In genomic region chr1:9688599-9688998, GRCh38 we compare ENCODE assay signal across 8 cellular contexts. TPM values are rescaled to one million over a fixed set of nuclear protein-coding genes. Genes with fewer than 3 reads are reported as not detected.
A peak's percentile ranks its signal among the peaks of the same experiment; 100 is the strongest.
DNase-seq lines count a peak whose midpoint lies in the region; ATAC-seq and FAIRE-seq lines count a peak whose summit lies in the region.

No MANE protein-coding gene starts in this region.

- H3K27ac Mint-ChIP-seq in CD8-positive, alpha-beta memory T cell: peak overlapping the region; percentile 42 to 95 (median 84)
- peak overlapping the region; percentile 79 to 94 for H3K27ac Mint-ChIP-seq in effector memory CD8-positive, alpha-beta T cell

- peaks cover 9% of the 10 kb centered on the region for H3K36me3 ChIP-seq in CD8-positive, alpha-beta memory T cell (ENCODE audit: insufficient read depth, low read length)
- no peaks in the 10 kb centered on the region for H3K36me3 ChIP-seq in MG63
- H3K36me3 ChIP-seq in neuron (ENCODE audit: insufficient read depth, low read length): no peaks in the 10 kb centered on the region

- no peaks in the 10 kb centered on the region for H3K27me3 Mint-ChIP-seq in CD8-positive, alpha-beta memory T cell
- no peaks in the 10 kb centered on the region for H3K27me3 Mint-ChIP-seq in effector memory CD8-positive, alpha-beta T cell

- no peak for FAIRE-seq in urothelium cell line (lab: Jason Lieb, UNC)

- H3K4me1 ChIP-seq in CD8-positive, alpha-beta memory T cell (ENCODE audit: insufficient read depth, low read length): peaks cover 63% of the 10 kb centered on the region
- H3K4me1 ChIP-seq in neuron (ENCODE audit: insufficient read depth, low read length): peaks cover 18% of the 10 kb centered on the region

- no peaks in the 10 kb centered on the region for H3K9me3 Mint-ChIP-seq in CD8-positive, alpha-beta memory T cell
- no peaks in the 10 kb centered on the region for H3K9me3 Mint-ChIP-seq in effector memory CD8-positive, alpha-beta T cell

- H3K27me3 ChIP-seq in CD8-positive, alpha-beta memory T cell (ENCODE audit: insufficient read depth, low read length, poor library complexity, severe bottlenecking): no peaks in the 10 kb centered on the region
- H3K27me3 ChIP-seq in MG63 (no peaks in the 10 kb centered on the region), neuron (ENCODE audit: insufficient read depth, low read length) (peaks cover 30% of the 10 kb centered on the region)

- no peaks in the 10 kb centered on the region for H3K9me3 ChIP-seq in CD8-positive, alpha-beta memory T cell (ENCODE audit: low read length)
- H3K9me3 ChIP-seq in MG63: no peaks in the 10 kb centered on the region
- no peaks in the 10 kb centered on the region for H3K9me3 ChIP-seq in neuron (ENCODE audit: low read length)

- peak in 1 of 5 donors; percentile 28 for DNase-seq in CD8-positive, alpha-beta memory T cell
- no peak for DNase-seq in MG63
- no peak for DNase-seq in effector memory CD8-positive, alpha-beta T cell
- no peak for DNase-seq in urothelium cell line (ENCODE audit: low spot score)
- no peak for DNase-seq in posterior vena cava (ENCODE audit: low spot score)

- H3K4me3 ChIP-seq in CD8-positive, alpha-beta memory T cell (ENCODE audit: low read length): peak overlapping the region; percentile 81
- H3K4me3 ChIP-seq in MG63 (peak overlapping the region; percentile 49), neuron (ENCODE audit: low read length) (peak overlapping the region; percentile 63)

- H2AFZ ChIP-seq in neuron (ENCODE audit: low read depth, low read length): peak overlapping the region; percentile 94

- CTCF ChIA-PET in CD8-positive, alpha-beta memory T cell (lab: Charles Lee): interaction anchor here (1.2 to 11.2 kb wide), 11 partner anchors 12 to 95 kb away, joined by 3 to 86 read pairs (median 5); partner anchors contain the start of gene PIK3CD

- POLR2A ChIA-PET in CD8-positive, alpha-beta memory T cell (lab: Charles Lee): interaction anchor here (0.6 to 2.4 kb wide), 5 partner anchors 13 to 62 kb away, joined by 3 to 24 read pairs (median 5); no protein-coding TSS in a partner anchor

- H3K4me1 Mint-ChIP-seq in CD8-positive, alpha-beta memory T cell: peaks cover 61 to 80% (median 76%) of the 10 kb centered on the region in 3 donors
- peaks cover 57 to 60% of the 10 kb centered on the region in 2 donors for H3K4me1 Mint-ChIP-seq in effector memory CD8-positive, alpha-beta T cell (ENCODE audit: low read depth in 2 of 2)

- H3K36me3 Mint-ChIP-seq in CD8-positive, alpha-beta memory T cell: peaks cover 2 to 36% (median 11%) of the 10 kb centered on the region in 3 donors
- H3K36me3 Mint-ChIP-seq in effector memory CD8-positive, alpha-beta T cell (ENCODE audit: insufficient read depth): peaks cover 46% of the 10 kb centered on the region

- no peak for ATAC-seq in effector memory CD8-positive, alpha-beta T cell (replicated peaks)
- ATAC-seq in GM21447 (IDR thresholded peaks at IDR 0.05; ENCODE audit: unreplicated experiment) (no peak), HG03442 (IDR thresholded peaks at IDR 0.05; ENCODE audit: unreplicated experiment) (no peak)

- intact Hi-C loops in posterior vena cava (cut with DNase I): no loop called here

- peak overlapping the region; percentile 51 for H3K27ac ChIP-seq in CD8-positive, alpha-beta memory T cell (ENCODE audit: low read depth, low read length)

- peak overlapping the region; percentile 77 to 92 (median 82) for H3K4me3 Mint-ChIP-seq in CD8-positive, alpha-beta memory T cell
- H3K4me3 Mint-ChIP-seq in effector memory CD8-positive, alpha-beta T cell: peak overlapping the region; percentile 76 to 79

RNA-seq across cellular contexts. Expression of gene PIK3CD, which starts 37.1 kb away (rescaled TPM):
- total RNA-seq in CD8-positive, alpha-beta memory T cell: 100 to 1,000 TPM; 157 to 165 TPM
- 109 TPM for polyA plus RNA-seq in CD8-positive, alpha-beta memory T cell
- total RNA-seq in MG63 (2014; rRNA removed; shearing (Covaris generic); ENCODE audit: low replicate concordance): 0.47 and 2.9 TPM in 2 replicates
- 1 to 10 TPM; 7.9 to 9.2 TPM for total RNA-seq in posterior vena cava

Comparison
In these comparisons a context has a peak if more than half of its experiments do, and no peak if none do; other contexts are left out.
1. RNA of gene PIK3CD, which starts 37.1 kb away (total RNA-seq): 157 to 165 TPM in CD8-positive, alpha-beta memory T cell; 7.9 to 9.2 TPM in posterior vena cava and 0.47 to 2.9 TPM in MG63; every median in the first group is over 10 times any median in the second.
2. Peak in every context shown above with its lines, with median percentiles within 50 percentile points of each other: H3K4me3 ChIP-seq.